ENCODE assay signal across 8 cellular contexts in the genomic region with DNA sequence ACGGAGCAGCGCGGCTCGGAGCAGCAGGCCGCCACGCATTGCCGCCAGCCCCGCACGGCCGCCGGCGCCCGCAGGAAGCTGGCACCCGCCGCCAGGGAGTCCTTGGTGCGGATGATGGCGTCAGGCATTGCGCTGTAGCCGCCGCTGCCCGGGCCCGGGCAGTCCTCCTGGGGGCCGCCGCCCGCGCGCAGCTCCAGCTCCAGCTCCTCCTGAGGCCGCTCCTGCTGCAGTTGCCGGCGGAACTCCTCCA. TPM values are rescaled to one million over a fixed set of nuclear protein-coding genes. Genes with fewer than 3 reads are reported as not detected.
DNase-seq lines count a peak whose midpoint lies in the region; ATAC-seq and TF ChIP-seq lines count a peak whose summit lies in the region.

No MANE protein-coding gene starts in this region.

- H3K4me1 ChIP-seq in BE2C (0 out of 2 replicates have a peak, but pooled peaks cover 3% of the 10 kb centered on the region), RWPE2 (ENCODE audit: insufficient read depth, poor library complexity, severe bottlenecking) (peaks cover 40% of the 10 kb centered on the region)

- TF ChIP-seq CTCF in BE2C (IDR thresholded peaks at IDR 0.05; ENCODE audit: low read depth, low read length) (no peak), RWPE2 (IDR thresholded peaks at IDR 0.05; ENCODE audit: poor library complexity, severe bottlenecking) (no peak), fibroblast of pulmonary artery (IDR thresholded peaks at IDR 0.05; ENCODE audit: low read length, missing control alignments) (no peak)

- H3K4me3 ChIP-seq in BE2C (ENCODE audit: low read depth, low read length): peak overlapping the region; percentile 79
- peak overlapping the region; percentile 52 for H3K4me3 ChIP-seq in RWPE2 (ENCODE audit: severe bottlenecking)
- H3K4me3 ChIP-seq in fibroblast of pulmonary artery (replicated peaks; ENCODE audit: low read depth, low read length): peak overlapping the region; percentile 66
- H3K4me3 ChIP-seq in skeletal muscle cell (ENCODE audit: low read depth, low read length): peak overlapping the region; percentile 68

- no peaks in the 10 kb centered on the region for H3K36me3 ChIP-seq in BE2C
- H3K36me3 ChIP-seq in RWPE2 (ENCODE audit: low read depth): peaks cover 10% of the 10 kb centered on the region

- DNase-seq in BE2C (no peak), RWPE2 (ENCODE audit: low spot score) (no peak), fibroblast of pulmonary artery (ENCODE audit: low read depth) (no peak), skeletal muscle cell (ENCODE audit: low read depth) (no peak), SHP77 treated with DMSO at 0.1 percent for 48 hours (lab: John Stamatoyannopoulos, UW) (no peak), NCI-H69 (lab: John Stamatoyannopoulos, UW) (no peak), NCI-H1092 (lab: John Stamatoyannopoulos, UW) (no peak)

- ATAC-seq in GM21447 (IDR thresholded peaks at IDR 0.05; ENCODE audit: unreplicated experiment) (peak; percentile 8), RWPE2 (ENCODE audit: low read depth) (peak; percentile 30)

- H3K27me3 ChIP-seq in BE2C: no peaks in the 10 kb centered on the region
- H3K27me3 ChIP-seq in RWPE2 (ENCODE audit: insufficient read depth, poor library complexity, severe bottlenecking): no peaks in the 10 kb centered on the region

- H3K27ac ChIP-seq in RWPE2 (ENCODE audit: poor library complexity, severe bottlenecking): peak overlapping the region; percentile 87

- H3K9me3 ChIP-seq in BE2C (no peaks in the 10 kb centered on the region), RWPE2 (ENCODE audit: severe bottlenecking) (no peaks in the 10 kb centered on the region)

RNA-seq across cellular contexts. Expression of gene LRP11, which starts 0.6 kb away (rescaled TPM):
- polyA plus RNA-seq in BE2C (2012; ENCODE audit: insufficient read depth, insufficient read length, low read depth): 4.3 TPM

RNA-seq across cellular contexts. Expression of gene RAET1E, which starts 34.4 kb away (rescaled TPM):
- polyA plus RNA-seq in BE2C (2012; ENCODE audit: insufficient read depth, insufficient read length, low read depth): not detected

RNA-seq across cellular contexts. Expression of gene RAET1G, which starts 59.4 kb away (rescaled TPM):
- not detected for polyA plus RNA-seq in BE2C (2012; ENCODE audit: insufficient read depth, insufficient read length, low read depth)
